In genomic region chr20:25399038-25399430, GRCh38 we compare ENCODE assay signal across 8 cellular contexts. TPM values are rescaled to one million over a fixed set of nuclear protein-coding genes. Genes with fewer than 3 reads are reported as not detected.
DNase-seq lines count a peak whose midpoint lies in the region; ATAC-seq, FAIRE-seq and TF ChIP-seq lines count a peak whose summit lies in the region.

No MANE protein-coding gene starts in this region.

- no peak overlapping the region for H3K4me3 ChIP-seq in fibroblast of mammary gland (ENCODE audit: control insufficient read depth, low read depth, low read length)

- peaks cover 3 to 29% (median 18%) of the 10 kb centered on the region in 9 donors for H3K9me3 Mint-ChIP-seq in naive thymus-derived CD8-positive, alpha-beta T cell

- peaks cover 0 to 14% (median 8%) of the 10 kb centered on the region in 3 donors for H3K36me3 Mint-ChIP-seq in naive thymus-derived CD8-positive, alpha-beta T cell

- POLR2A ChIA-PET in naive thymus-derived CD8-positive, alpha-beta T cell (lab: Charles Lee) = interaction anchor here (0.6 kb wide), 1 partner anchor 154 kb away, joined by 3 read pairs; no protein-coding TSS in a partner anchor

- H3K27me3 Mint-ChIP-seq in naive thymus-derived CD8-positive, alpha-beta T cell = no peaks in the 10 kb centered on the region

- H3K4me3 Mint-ChIP-seq in naive thymus-derived CD8-positive, alpha-beta T cell = no peak overlapping the region

- peak; percentile 56 for DNase-seq in DMS79 treated with DMSO at 0.1 percent for 48 hours (lab: John Stamatoyannopoulos, UW)
- DNase-seq in H54 (ENCODE audit: insufficient read length, low spot score) = peak; percentile 34
- DNase-seq in NCI-H1930 (lab: John Stamatoyannopoulos, UW) = peak; percentile 35 to 52
- DNase-seq in SW480 (ENCODE audit: low spot score) = peak; percentile 91
- peak; percentile 83 for DNase-seq in fibroblast of mammary gland (ENCODE audit: low read depth)
- peak in 4 of 10 donors; percentile 9 to 52 (median 45) for DNase-seq in naive thymus-derived CD8-positive, alpha-beta T cell
- DNase-seq in effector CD8-positive, alpha-beta T cell (lab: John Stamatoyannopoulos, UW) = no peak

- H3K4me1 Mint-ChIP-seq in naive thymus-derived CD8-positive, alpha-beta T cell = no peaks in the 10 kb centered on the region

- H3K27ac Mint-ChIP-seq in naive thymus-derived CD8-positive, alpha-beta T cell = peak overlapping the region in 1 of 10 donors; percentile 43

- peak; percentile 72 for TF ChIP-seq CTCF in fibroblast of mammary gland (conservative IDR thresholded peaks at IDR 0.05; ENCODE audit: control insufficient read depth, insufficient read depth, low read depth, low read length)

- FAIRE-seq in H54 (lab: Jason Lieb, UNC) = no peak

- TF ChIP-seq POLR2A in H54 (IDR thresholded peaks at IDR 0.05; ENCODE audit: low read depth, low read length) = no peak

- ATAC-seq in naive thymus-derived CD8-positive, alpha-beta T cell = peak; percentile 53 to 64
- no peak for ATAC-seq in HG03354 (IDR thresholded peaks at IDR 0.05; ENCODE audit: poor library complexity, severe bottlenecking, unreplicated experiment)

RNA-seq across cellular contexts. Expression of gene ABHD12, which starts 8.4 kb away (rescaled TPM):
- total RNA-seq in naive thymus-derived CD8-positive, alpha-beta T cell = 10 to 100 TPM; 27.4 to 28.9 TPM
- polyA plus RNA-seq in naive thymus-derived CD8-positive, alpha-beta T cell = 10 to 100 TPM; 20.8 to 24.6 (median 22.5) TPM

RNA-seq across cellular contexts. Expression of gene GINS1, which starts 8.4 kb away (rescaled TPM):
- 1 to 10 TPM in 1 of 2 experiments, under 1 TPM in 1; 0.41 to 1.4 TPM for total RNA-seq in naive thymus-derived CD8-positive, alpha-beta T cell
- under 1 TPM; 0.25 to 0.89 (median 0.30) TPM for polyA plus RNA-seq in naive thymus-derived CD8-positive, alpha-beta T cell
